Comparison of ENCODE assay signal across 1 cellular context in genomic region chr1:206898089-206898908, GRCh38.
TF ChIP-seq lines count a peak whose summit lies in the region.

No MANE protein-coding gene starts in this region.

TF ChIP-seq in GM23338, 12 proteins besides CTCF, POLR2A, EP300 and RAD21 (continued from another document):
- TF ChIP-seq REST (IDR thresholded peaks at IDR 0.05; ENCODE audit: unreplicated experiment), result no peak
